15 cellular contexts compared by ENCODE assay signal in the genomic region with DNA sequence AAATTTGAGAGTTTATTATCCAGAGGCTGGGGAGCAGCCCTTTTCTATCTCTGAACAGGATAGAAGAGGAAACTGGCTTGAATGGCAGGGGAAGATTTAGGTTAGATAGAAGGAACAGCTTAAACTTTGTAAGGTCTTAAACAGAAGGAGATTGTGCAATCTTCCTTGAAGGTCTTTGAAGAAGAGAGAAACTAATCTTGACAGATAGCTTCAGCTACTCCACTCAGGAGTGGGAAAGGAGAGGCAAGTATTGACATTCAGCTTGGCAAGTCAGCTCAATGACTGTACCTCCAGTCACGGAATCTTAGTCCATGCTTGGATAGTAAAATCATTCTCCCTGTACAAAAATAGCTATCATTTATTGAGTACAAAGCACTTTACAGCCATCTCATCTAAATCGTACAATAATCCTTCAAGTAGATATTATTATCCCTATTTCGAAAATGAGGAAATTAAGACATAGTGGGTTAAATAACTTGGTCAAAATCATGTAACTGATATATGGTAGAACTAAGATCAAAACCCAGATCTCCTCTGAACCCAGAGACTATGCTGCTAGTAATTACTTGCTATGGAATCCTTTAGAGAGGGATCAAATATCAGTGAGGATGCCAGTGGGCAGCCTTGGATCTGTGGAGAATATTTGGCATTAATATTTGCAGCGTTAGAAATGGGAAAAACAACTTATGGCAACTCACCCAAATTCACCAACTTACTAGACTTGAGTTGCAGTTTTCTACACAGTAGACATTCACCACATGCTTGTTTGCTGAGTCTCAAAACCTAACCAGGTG. TPM values are rescaled to one million over a fixed set of nuclear protein-coding genes. Genes with fewer than 3 reads are reported as not detected.
A peak's percentile ranks its signal among the peaks of the same experiment; 100 is the strongest.
DNase-seq lines count a peak whose midpoint lies in the region; ATAC-seq and TF ChIP-seq lines count a peak whose summit lies in the region.
"Had no signal": no experiment of that assay in that cellular context is flagged by ENCODE, and none has a peak within 500 bp of the region (broad histone marks: within the 10 kb centered on the region; RNA-seq: fewer than 3 reads in every experiment).

No MANE protein-coding gene starts in this region.

- peak; percentile 75 for DNase-seq in OCI-M1 (lab: John Stamatoyannopoulos, UW)
- DNase-seq in mesothelial cell of epicardium (ENCODE audit: low spot score in 2 of 2, unreplicated experiment in 2 of 2) = no peak
- no peak for DNase-seq in NCI-H2029 treated with DMSO at 0.1 percent for 48 hours (lab: John Stamatoyannopoulos, UW)
- DNase-seq in activated CD4-positive, alpha-beta T cell treated with anti-CD3 and anti-CD28 coated beads, Interleukin-2, amount 50 U/mL, for 48 hours = no peak
- DNase-seq: activated T-cell treated with anti-CD3 and anti-CD28 coated beads, Interleukin-2, amount 50 U/mL, for 1 hour; DMS153; effector CD8-positive, alpha-beta T cell; NCI-H1105; stimulated activated naive B cell treated with anti-CD40 and anti-IgM and Interleukin-4, amounts not matched to agents 10 μg/mL and 1 μg/mL and 100 μg/mL, for 72 hours had no signal

- H3K9me3 Mint-ChIP-seq in mesothelial cell of epicardium = no peaks in the 10 kb centered on the region
- H3K9me3 Mint-ChIP-seq: stimulated activated naive B cell treated with anti-CD40 and anti-IgM and Interleukin-4, amounts not matched to agents 10 μg/mL and 1 μg/mL and 100 μg/mL, for 72 hours had no signal

- no peak for TF ChIP-seq CTCF in mesothelial cell of epicardium (IDR thresholded peaks at IDR 0.05; ENCODE audit: unreplicated experiment)

- H3K4me1 Mint-ChIP-seq in mesothelial cell of epicardium = peaks cover 53% of the 10 kb centered on the region
- H3K4me1 Mint-ChIP-seq: stimulated activated naive B cell treated with anti-CD40 and anti-IgM and Interleukin-4, amounts not matched to agents 10 μg/mL and 1 μg/mL and 100 μg/mL, for 72 hours had no signal

- no peak for ATAC-seq in GM21528 (IDR thresholded peaks at IDR 0.05; ENCODE audit: low FRiP score, unreplicated experiment)
- ATAC-seq: stimulated activated naive B cell treated with anti-CD40 and anti-IgM and Interleukin-4, amounts not matched to agents 10 μg/mL and 1 μg/mL and 100 μg/mL, for 72 hours had no signal

- H3K27me3 Mint-ChIP-seq in mesothelial cell of epicardium (ENCODE audit: low read depth) = no peaks in the 10 kb centered on the region

- no peak overlapping the region for H3K4me3 Mint-ChIP-seq in mesothelial cell of epicardium
- H3K4me3 Mint-ChIP-seq: activated naive CD8-positive, alpha-beta T cell; stimulated activated naive B cell treated with anti-CD40 and anti-IgM and Interleukin-4, amounts not matched to agents 10 μg/mL and 1 μg/mL and 100 μg/mL, for 72 hours had no signal

- H3K36me3 Mint-ChIP-seq in mesothelial cell of epicardium = no peaks in the 10 kb centered on the region
- H3K36me3 Mint-ChIP-seq: activated naive CD8-positive, alpha-beta T cell; stimulated activated naive B cell treated with anti-CD40 and anti-IgM and Interleukin-4, amounts not matched to agents 10 μg/mL and 1 μg/mL and 100 μg/mL, for 72 hours had no signal

- H3K27ac Mint-ChIP-seq in mesothelial cell of epicardium = peak overlapping the region; percentile 98
- H3K27ac Mint-ChIP-seq: activated naive CD8-positive, alpha-beta T cell; stimulated activated naive B cell treated with anti-CD40 and anti-IgM and Interleukin-4, amounts not matched to agents 10 μg/mL and 1 μg/mL and 100 μg/mL, for 72 hours had no signal

- TF ChIP-seq EP300 in Ishikawa (IDR thresholded peaks at IDR 0.05; ENCODE audit: borderline replicate concordance) = no peak

- TF ChIP-seq RAD21 in Ishikawa (IDR thresholded peaks at IDR 0.05; ENCODE audit: low read depth) = no peak

TF ChIP-seq in Ishikawa, 13 proteins besides CTCF, POLR2A, EP300 and RAD21:
- TF ChIP-seq TCF12 (IDR thresholded peaks at IDR 0.05; ENCODE audit: low read depth) (no peak), NFIC (IDR thresholded peaks at IDR 0.05) (no peak), FOXM1 (IDR thresholded peaks at IDR 0.05; ENCODE audit: borderline replicate concordance, low read depth) (no peak), CEBPB (IDR thresholded peaks at IDR 0.05) (peak; percentile 59; the same call in 1 of the 2 replicates), EGR1 (IDR thresholded peaks at IDR 0.05) (no peak), TEAD4 (IDR thresholded peaks at IDR 0.05) (no peak)

RNA-seq across cellular contexts. Expression of gene C11orf97, which starts 14.6 kb away (rescaled TPM):
- not detected in 3 replicates for total RNA-seq in mesothelial cell of epicardium
- total RNA-seq: liver, SK-MEL-5, tibial nerve had no signal

RNA-seq across cellular contexts. Expression of gene FUT4, which starts 16.9 kb away (rescaled TPM):
- 12.9 to 14.0 TPM (median 12.9 TPM) in 3 replicates for total RNA-seq in mesothelial cell of epicardium

RNA-seq across cellular contexts. Expression of gene ANKRD49, which starts 33.1 kb away (rescaled TPM):
- 16.6 to 18.9 TPM (median 16.6 TPM) in 3 replicates for total RNA-seq in mesothelial cell of epicardium

RNA-seq across cellular contexts. Expression of gene MRE11, which starts 33.2 kb away (rescaled TPM):
- 36.4 to 39.4 TPM (median 39.2 TPM) in 3 replicates for total RNA-seq in mesothelial cell of epicardium

RNA-seq across cellular contexts. Expression of gene PIWIL4, which starts 40.3 kb away (rescaled TPM):
- 4.1 to 5.0 TPM (median 4.9 TPM) in 3 replicates for total RNA-seq in mesothelial cell of epicardium
